ENCODE assay signal across 20 cellular contexts in genomic region chr14:59294662-59294992, GRCh38.
DNase-seq lines count a peak whose midpoint lies in the region; ATAC-seq and TF ChIP-seq lines count a peak whose summit lies in the region.
"Had no signal": no experiment of that assay in that cellular context is flagged by ENCODE, and none has a peak within 500 bp of the region (broad histone marks: within the 10 kb centered on the region; RNA-seq: fewer than 3 reads in every experiment).

No MANE protein-coding gene starts in this region.

- H2AFZ ChIP-seq in hepatocyte: no peak overlapping the region

- no peaks in the 10 kb centered on the region for H4K20me1 ChIP-seq in hepatocyte (ENCODE audit: insufficient read depth, poor library complexity, severe bottlenecking)

- H3K9me2 ChIP-seq in hepatocyte (replicated peaks; ENCODE audit: insufficient read depth): no peaks in the 10 kb centered on the region

- TF ChIP-seq CTCF in ascending aorta (IDR thresholded peaks at IDR 0.05) (no peak), hepatocyte (IDR thresholded peaks at IDR 0.05; ENCODE audit: poor library complexity) (no peak), stomach (IDR thresholded peaks at IDR 0.05) (no peak)

- no peak overlapping the region for H3K4me2 ChIP-seq in hepatocyte

- H3K9me3 ChIP-seq in ascending aorta: no peaks in the 10 kb centered on the region
- no peaks in the 10 kb centered on the region for H3K9me3 ChIP-seq in hepatocyte (ENCODE audit: low read depth)
- no peaks in the 10 kb centered on the region for H3K9me3 ChIP-seq in stomach
- H3K9me3 ChIP-seq: adrenal gland, spleen had no signal

- DNase-seq in GM04504 (ENCODE audit: low read depth): peak; percentile 60
- no peak for DNase-seq in ascending aorta (ENCODE audit: low spot score in 2 of 2)
- DNase-seq in hepatocyte (ENCODE audit: low spot score): no peak
- DNase-seq in stomach: no peak
- no peak for DNase-seq in activated T-cell treated with anti-CD3 and anti-CD28 coated beads for 4 hours
- DNase-seq in 8988T: no peak
- DNase-seq in midbrain (lab: John Stamatoyannopoulos, UW): no peak
- DNase-seq: activated CD4-positive, alpha-beta T cell treated with anti-CD3 and anti-CD28 coated beads, Interleukin-2, amount 50 U/mL, for 4 hours; adrenal gland; C1 segment of cervical spinal cord; DMS79 treated with DMSO at 0.1 percent for 48 hours; mammary epithelial cell; NCI-H2029; NCI-H526 treated with DMSO at 0.1 percent for 48 hours; occipital lobe; spleen; T-helper 9 cell had no signal

- WGBS in hepatocyte (ENCODE audit: low lambda C conversion rate, missing lambda C conversion rate): 15% methylated on average over 1 of the region's 1 CpG
- 17 to 45% (median 28%) methylated on average over 1 of the region's 1 CpG for WGBS in stomach, 5 donors

- H3K4me3 ChIP-seq in ascending aorta (no peak overlapping the region), hepatocyte (no peak overlapping the region), stomach (no peak overlapping the region)
- H3K4me3 ChIP-seq: adrenal gland, GM12878, spleen had no signal

- TF ChIP-seq POLR2A in stomach (IDR thresholded peaks at IDR 0.05): no peak

- no peak for TF ChIP-seq EP300 in stomach (IDR thresholded peaks at IDR 0.05)

- H3K4me1 ChIP-seq in ascending aorta (peaks cover 7 to 25% of the 10 kb centered on the region in 2 donors), hepatocyte (ENCODE audit: insufficient read depth) (peaks cover 23% of the 10 kb centered on the region), stomach (peaks cover 0 to 36% (median 23%) of the 10 kb centered on the region in 4 donors)

- ATAC-seq in GM21528 (IDR thresholded peaks at IDR 0.05; ENCODE audit: low FRiP score, unreplicated experiment): no peak
- ATAC-seq: esophagus mucosa, GM12878 had no signal

- peaks cover 8% of the 10 kb centered on the region for H3K79me2 ChIP-seq in hepatocyte

- peaks cover 0 to 13% of the 10 kb centered on the region in 2 donors for H3K36me3 ChIP-seq in ascending aorta
- no peaks in the 10 kb centered on the region for H3K36me3 ChIP-seq in hepatocyte (replicated peaks; ENCODE audit: insufficient read depth, low read depth)
- peaks cover 0 to 21% (median 16%) of the 10 kb centered on the region in 4 donors for H3K36me3 ChIP-seq in stomach

- H3K27me3 ChIP-seq in ascending aorta (no peaks in the 10 kb centered on the region), hepatocyte (no peaks in the 10 kb centered on the region), stomach (no peaks in the 10 kb centered on the region)
- H3K27me3 ChIP-seq: adrenal gland, spleen had no signal

- H3K27ac ChIP-seq in ascending aorta: peak overlapping the region; percentile 75 to 76
- peak overlapping the region; percentile 21 for H3K27ac ChIP-seq in hepatocyte
- peak overlapping the region in 3 of 5 donors; percentile 56 to 60 (median 58) for H3K27ac ChIP-seq in stomach

- intact Hi-C loops in ascending aorta (cut with DNase I) (no loop called here), stomach (cut with DNase I; ENCODE audit: low total_unique reads) (no loop called here)

Comparison
In these comparisons a context has a peak if more than half of its experiments do, and no peak if none do; other contexts are left out.
1. H3K27ac ChIP-seq: peak in every context shown above with its lines; median percentile 76 in ascending aorta; 58 in stomach; 21 in hepatocyte.